In the genomic region with DNA sequence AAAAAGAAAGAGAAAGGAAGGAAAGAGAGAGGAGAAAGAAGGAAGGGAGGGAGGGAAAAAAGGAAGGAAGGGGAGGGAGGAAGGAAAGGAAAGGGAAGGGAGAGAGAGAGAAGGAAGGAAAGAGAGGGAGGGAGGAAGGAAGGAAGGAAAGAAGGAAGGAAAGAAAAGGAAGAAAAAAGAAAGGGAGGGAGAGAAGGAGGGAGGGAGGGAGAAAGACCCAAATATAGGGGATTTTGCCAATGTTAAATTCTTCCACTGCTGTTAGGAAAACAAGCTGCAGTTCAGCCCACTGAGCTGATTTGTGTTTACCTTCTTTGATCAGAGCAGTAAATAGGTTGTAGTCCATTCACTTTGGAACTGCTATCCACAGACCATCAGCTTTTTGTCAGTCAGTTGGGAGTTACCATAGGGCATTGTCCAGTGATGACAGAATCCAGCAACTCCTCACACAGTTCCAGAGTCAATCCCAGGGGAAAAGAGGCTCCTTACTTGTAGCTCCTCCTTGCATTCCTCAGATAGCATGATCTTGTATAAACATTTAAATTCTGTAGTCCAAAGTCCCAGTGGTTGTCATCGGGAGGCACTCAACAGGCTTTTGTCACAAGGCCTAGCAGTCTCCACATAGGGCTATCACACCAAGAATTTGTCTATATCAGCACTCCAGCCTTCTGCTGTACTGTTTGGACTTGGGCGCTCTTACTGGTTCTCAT, we compare ENCODE assay signal across 11 cellular contexts. TPM values are rescaled to one million over a fixed set of nuclear protein-coding genes. Genes with fewer than 3 reads are reported as not detected.
DNase-seq lines count a peak whose midpoint lies in the region; ATAC-seq and TF ChIP-seq lines count a peak whose summit lies in the region.
"Had no signal": no experiment of that assay in that cellular context is flagged by ENCODE, and none has a peak within 500 bp of the region (broad histone marks: within the 10 kb centered on the region; RNA-seq: fewer than 3 reads in every experiment).

No MANE protein-coding gene starts in this region.

- H3K9ac ChIP-seq in fibroblast of lung (ENCODE audit: insufficient read depth, low read length) = no peak overlapping the region

- no peaks in the 10 kb centered on the region for H3K79me2 ChIP-seq in fibroblast of lung (ENCODE audit: control insufficient read depth, insufficient read depth, low read length)

- intact Hi-C loops in aorta (cut with DNase I) = no loop called here
- intact Hi-C loops in prostate gland (cut with DNase I) = no loop called here

- TF ChIP-seq CTCF in fibroblast of lung (conservative IDR thresholded peaks at IDR 0.05 in 1 of 2, IDR thresholded peaks at IDR 0.05 in 1 of 2; ENCODE audit: low read depth in 1 of 2, low read length in 2 of 2) = no peak
- TF ChIP-seq CTCF in prostate gland (IDR thresholded peaks at IDR 0.05) = no peak

- H3K36me3 ChIP-seq in fibroblast of lung (ENCODE audit: control insufficient read depth, insufficient read depth, low read length) (peaks cover 3% of the 10 kb centered on the region), aorta (ENCODE audit: control insufficient read depth in 1 of 2, insufficient read depth in 2 of 2, low read length in 1 of 2) (peaks cover 0 to 5% of the 10 kb centered on the region in 2 donors), prostate gland (no peaks in the 10 kb centered on the region)

- H3K4me3 ChIP-seq in fibroblast of lung (replicated peaks in 1 of 4; ENCODE audit: control extremely low read depth in 1 of 4, insufficient read depth in 1 of 4, low read depth in 3 of 4, low read length in 4 of 4) (no peak overlapping the region), aorta (ENCODE audit: low read length in 2 of 2) (no peak overlapping the region), prostate gland (no peak overlapping the region)

- no peaks in the 10 kb centered on the region for H3K27me3 Mint-ChIP-seq in T-helper 2 cell treated with Interferon-gamma antibody and Interleukin-4, amounts not matched to agents 5 μg/mL and 100 μg/mL, for 36 hours (ENCODE audit: low read depth)
- H3K27me3 Mint-ChIP-seq: activated CD4-positive, alpha-beta T cell treated with anti-CD3 and anti-CD28 coated beads, Interleukin-2, amount 10 ng/mL, durations not matched to agents 24 days and 14 days had no signal

- no peaks in the 10 kb centered on the region for H3K4me1 Mint-ChIP-seq in T-helper 2 cell treated with Interferon-gamma antibody and Interleukin-4, amounts not matched to agents 5 μg/mL and 100 μg/mL, for 36 hours (ENCODE audit: low read depth)
- H3K4me1 Mint-ChIP-seq: activated CD4-positive, alpha-beta T cell treated with anti-CD3 and anti-CD28 coated beads, Interleukin-2, amount 10 ng/mL, durations not matched to agents 24 days and 14 days had no signal

- peak overlapping the region; percentile 45 for H3K27ac Mint-ChIP-seq in T-helper 2 cell treated with Interferon-gamma antibody and Interleukin-4, amounts not matched to agents 5 μg/mL and 100 μg/mL, for 36 hours
- H3K27ac Mint-ChIP-seq: activated CD4-positive, alpha-beta T cell treated with anti-CD3 and anti-CD28 coated beads, Interleukin-2, amount 10 ng/mL, durations not matched to agents 24 days and 14 days had no signal

- peak overlapping the region; percentile 8 for H3K4me2 ChIP-seq in fibroblast of lung (ENCODE audit: extremely low read depth, insufficient read depth, low read length)

- H2AFZ ChIP-seq in fibroblast of lung (ENCODE audit: low read length) = no peak overlapping the region

- H3K9me3 ChIP-seq in fibroblast of lung (ENCODE audit: control insufficient read depth, insufficient read depth, low read depth, low read length) = no peaks in the 10 kb centered on the region
- no peaks in the 10 kb centered on the region for H3K9me3 ChIP-seq in aorta (ENCODE audit: control insufficient read depth, low read length)
- no peaks in the 10 kb centered on the region for H3K9me3 ChIP-seq in prostate gland

- H3K36me3 Mint-ChIP-seq in T-helper 2 cell treated with Interferon-gamma antibody and Interleukin-4, amounts not matched to agents 5 μg/mL and 100 μg/mL, for 36 hours (ENCODE audit: low read depth) = peaks cover 35% of the 10 kb centered on the region

- H3K27ac ChIP-seq in fibroblast of lung (ENCODE audit: insufficient read depth, low read length) (peak overlapping the region; percentile 39), aorta (ENCODE audit: low read depth in 1 of 2, low read length in 2 of 2) (peak overlapping the region in 1 of 2 donors; percentile 40), prostate gland (no peak overlapping the region)
- H3K27ac ChIP-seq: RWPE1 had no signal

- H3K4me3 Mint-ChIP-seq in T-helper 2 cell treated with Interferon-gamma antibody and Interleukin-4, amounts not matched to agents 5 μg/mL and 100 μg/mL, for 36 hours = no peak overlapping the region
- H3K4me3 Mint-ChIP-seq: activated CD4-positive, alpha-beta T cell treated with anti-CD3 and anti-CD28 coated beads, Interleukin-2, amount 10 ng/mL, durations not matched to agents 24 days and 14 days had no signal

- no peak for TF ChIP-seq POLR2A in prostate gland (IDR thresholded peaks at IDR 0.05)

- no peak for DNase-seq in T-helper 2 cell treated with Interferon-gamma antibody and Interleukin-4, amounts not matched to agents 5 μg/mL and 100 μg/mL, for 36 hours (ENCODE audit: low spot score)
- DNase-seq in T-helper 2 cell = no peak
- peak; percentile 32 to 41 for DNase-seq in fibroblast of lung (ENCODE audit: low read depth in 2 of 2)
- DNase-seq in mucosa of gallbladder (ENCODE audit: low spot score) = peak; percentile 72
- DNase-seq in aorta = no peak
- DNase-seq in activated effector memory CD4-positive, alpha-beta T cell treated with Interleukin-2 at 50 U/mL for 16 hours = no peak
- DNase-seq in prostate gland (ENCODE audit: low spot score) = no peak
- DNase-seq: activated CD4-positive, alpha-beta T cell treated with anti-CD3 and anti-CD28 coated beads, Interleukin-2, amount 10 ng/mL, durations not matched to agents 24 days and 14 days; NCI-H1417 had no signal

- H3K9me3 Mint-ChIP-seq in T-helper 2 cell treated with Interferon-gamma antibody and Interleukin-4, amounts not matched to agents 5 μg/mL and 100 μg/mL, for 36 hours = no peaks in the 10 kb centered on the region
- H3K9me3 Mint-ChIP-seq: activated CD4-positive, alpha-beta T cell treated with anti-CD3 and anti-CD28 coated beads, Interleukin-2, amount 10 ng/mL, durations not matched to agents 24 days and 14 days had no signal

- no peaks in the 10 kb centered on the region for H4K20me1 ChIP-seq in fibroblast of lung (ENCODE audit: control insufficient read depth, extremely low read depth, insufficient read depth, low read length)

- no peaks in the 10 kb centered on the region for H3K27me3 ChIP-seq in fibroblast of lung (ENCODE audit: control insufficient read depth, insufficient read depth, low read length)
- no peaks in the 10 kb centered on the region for H3K27me3 ChIP-seq in aorta (ENCODE audit: control insufficient read depth in 1 of 2, insufficient read depth in 2 of 2, low read length in 1 of 2)
- no peaks in the 10 kb centered on the region for H3K27me3 ChIP-seq in prostate gland (replicated peaks; ENCODE audit: insufficient read depth)

- WGBS in aorta, 2 donors = 21 to 28% methylated on average over 2 of the region's 2 CpGs
- 54% methylated on average over 2 of the region's 2 CpGs for WGBS in prostate gland

- H3K4me1 ChIP-seq in fibroblast of lung (ENCODE audit: control insufficient read depth, extremely low read depth, insufficient read depth, low read length) (peaks cover 3% of the 10 kb centered on the region), aorta (ENCODE audit: control insufficient read depth in 1 of 2, insufficient read depth in 2 of 2, low read length in 2 of 2) (peaks cover 0 to 3% of the 10 kb centered on the region in 2 donors), prostate gland (replicated peaks) (no peaks in the 10 kb centered on the region)

- ATAC-seq in aorta (ENCODE audit: low FRiP score) (peak; percentile 57), GM21515 (IDR thresholded peaks at IDR 0.05; ENCODE audit: unreplicated experiment) (no peak)

RNA-seq across cellular contexts. Expression of gene PPP1R8, which starts 13.5 kb away (rescaled TPM):
- total RNA-seq in fibroblast of lung (48.9 and 50.6 TPM in 2 replicates), mucosa of gallbladder (36.5 TPM), aorta (10 to 100 TPM; 28.9 to 29.5 TPM), prostate gland (10 to 100 TPM; 37.8 to 64.5 TPM)
- polyA plus RNA-seq in fibroblast of lung (42.2 and 49.8 TPM in 2 replicates), aorta (10 to 100 TPM; 22.3 to 32.0 TPM)
- polyA plus RNA-seq in fibroblast of lung (2012) = 32.2 and 43.3 TPM in 2 replicates
- polyA minus RNA-seq in fibroblast of lung (ENCODE audit: low replicate concordance) = 32.5 and 74.8 TPM in 2 replicates

RNA-seq across cellular contexts. Expression of gene STX12, which starts 44.1 kb away (rescaled TPM):
- total RNA-seq in fibroblast of lung (60.8 and 62.1 TPM in 2 replicates), mucosa of gallbladder (78.8 TPM), aorta (10 to 100 TPM; 70.0 to 81.4 TPM), prostate gland (10 to 100 TPM; 53.1 to 64.9 TPM)
- polyA plus RNA-seq in fibroblast of lung (36.0 and 76.7 TPM in 2 replicates), aorta (10 to 100 TPM; 37.6 to 43.3 TPM)
- polyA plus RNA-seq in fibroblast of lung (2012) = 28.5 and 56.0 TPM in 2 replicates
- 8.1 and 24.2 TPM in 2 replicates for polyA minus RNA-seq in fibroblast of lung (ENCODE audit: low replicate concordance)

RNA-seq across cellular contexts. Expression of gene THEMIS2, which starts 55.3 kb away (rescaled TPM):
- total RNA-seq in fibroblast of lung (12.3 and 43.6 TPM in 2 replicates), mucosa of gallbladder (18.3 TPM), aorta (10 to 100 TPM; 30.7 to 36.1 TPM), prostate gland (100 to 1,000 TPM in 1 of 2 donors, 1 to 10 TPM in 1; 3.6 to 140 TPM)
- polyA plus RNA-seq in fibroblast of lung (4.0 and 6.0 TPM in 2 replicates), aorta (10 to 100 TPM in 1 of 2 donors, 1 to 10 TPM in 1; 5.3 to 21.7 TPM)
- polyA plus RNA-seq in fibroblast of lung (2012) = 4.1 and 6.1 TPM in 2 replicates
- polyA minus RNA-seq in fibroblast of lung (ENCODE audit: low replicate concordance) = 5.5 and 22.1 TPM in 2 replicates

Comparison
In these comparisons a context has a peak if more than half of its experiments do, and no peak if none do; other contexts are left out.
1. DNase-seq: peak in fibroblast of lung (2 of 2) and mucosa of gallbladder (single experiment); none in T-helper 2 cell treated with Interferon-gamma antibody and Interleukin-4, amounts not matched to agents 5 μg/mL and 100 μg/mL, for 36 hours (single experiment), T-helper 2 cell (0 of 5), aorta (0 of 2), activated effector memory CD4-positive, alpha-beta T cell treated with Interleukin-2 at 50 U/mL for 16 hours (single experiment) and prostate gland (single experiment).